33 cellular contexts compared by ENCODE assay signal in genomic region chr1:118990513-118991131, GRCh38. TPM values are rescaled to one million over a fixed set of nuclear protein-coding genes. Genes with fewer than 3 reads are reported as not detected.
A peak's percentile ranks its signal among the peaks of the same experiment; 100 is the strongest.
DNase-seq lines count a peak whose midpoint lies in the region; ATAC-seq and TF ChIP-seq lines count a peak whose summit lies in the region.
"Had no signal": no experiment of that assay in that cellular context is flagged by ENCODE, and none has a peak within 500 bp of the region (broad histone marks: within the 10 kb centered on the region; RNA-seq: fewer than 3 reads in every experiment).

No MANE protein-coding gene starts in this region.

- peaks cover 6% of the 10 kb centered on the region for H3K4me1 Mint-ChIP-seq in activated CD4-positive, alpha-beta T cell treated with anti-CD3 and anti-CD28 coated beads, Interleukin-2, amount 10 ng/mL, durations not matched to agents 24 days and 14 days
- peaks cover 6% of the 10 kb centered on the region for H3K4me1 Mint-ChIP-seq in activated T-helper 1 cell treated with anti-CD3 and anti-CD28 coated beads, Interleukin-12 subunit alpha, Interleukin-12 subunit beta, Interleukin-2, Interleukin-4 antibody, amounts not matched to agents 30 ng/mL and 10 ng/mL and 1 ng/mL, durations not matched to agents 14 hours and 24 hours and 36 hours (ENCODE audit: low read depth)

- ATAC-seq in GM21528 (IDR thresholded peaks at IDR 0.05; ENCODE audit: low FRiP score, unreplicated experiment) = no peak
- ATAC-seq: left ventricle myocardium superior, Right ventricle myocardium inferior had no signal

- TF ChIP-seq CTCF in tibial artery (IDR thresholded peaks at IDR 0.05) = no peak

- no peak overlapping the region for H3K4me3 ChIP-seq in tibial artery
- H3K4me3 ChIP-seq: ascending aorta, PC-9, spleen, transverse colon had no signal

- H3K4me3 Mint-ChIP-seq in activated CD4-positive, alpha-beta T cell treated with anti-CD3 and anti-CD28 coated beads, Interleukin-2, amount 10 ng/mL, durations not matched to agents 24 days and 14 days = no peak overlapping the region
- no peak overlapping the region for H3K4me3 Mint-ChIP-seq in activated T-helper 1 cell treated with anti-CD3 and anti-CD28 coated beads, Interleukin-12 subunit alpha, Interleukin-12 subunit beta, Interleukin-2, Interleukin-4 antibody, amounts not matched to agents 30 ng/mL and 10 ng/mL and 1 ng/mL, durations not matched to agents 14 hours and 24 hours and 36 hours
- H3K4me3 Mint-ChIP-seq: activated CD4-positive, alpha-beta memory T cell treated with anti-CD3 and anti-CD28 coated beads for 36 hours; activated naive CD8-positive, alpha-beta T cell treated with anti-CD3 and anti-CD28 coated beads, Interleukin-2, amount 10 ng/mL, durations not matched to agents 7 days and 5 days; B cell; mesothelial cell of epicardium had no signal

- H3K27me3 ChIP-seq in tibial artery = no peaks in the 10 kb centered on the region

- H3K36me3 Mint-ChIP-seq in activated CD4-positive, alpha-beta T cell treated with anti-CD3 and anti-CD28 coated beads, Interleukin-2, amount 10 ng/mL, durations not matched to agents 24 days and 14 days (ENCODE audit: low read depth) = peaks cover 9% of the 10 kb centered on the region
- peaks cover 1% of the 10 kb centered on the region for H3K36me3 Mint-ChIP-seq in activated T-helper 1 cell treated with anti-CD3 and anti-CD28 coated beads, Interleukin-12 subunit alpha, Interleukin-12 subunit beta, Interleukin-2, Interleukin-4 antibody, amounts not matched to agents 30 ng/mL and 10 ng/mL and 1 ng/mL, durations not matched to agents 14 hours and 24 hours and 36 hours (ENCODE audit: low read depth)

- no peak for DNase-seq in activated CD4-positive, alpha-beta T cell treated with anti-CD3 and anti-CD28 coated beads, Interleukin-2, amount 10 ng/mL, durations not matched to agents 24 days and 14 days
- DNase-seq in activated CD4-positive, alpha-beta T cell treated with anti-CD3 and anti-CD28 coated beads, Interleukin-2, amount 50 U/mL, for 4 hours = no peak
- DNase-seq in activated T-helper 1 cell treated with anti-CD3 and anti-CD28 coated beads, Interleukin-12 subunit alpha, Interleukin-12 subunit beta, Interleukin-2, Interleukin-4 antibody, amounts not matched to agents 30 ng/mL and 10 ng/mL and 1 ng/mL, durations not matched to agents 14 hours and 24 hours and 36 hours (ENCODE audit: low spot score) = no peak
- DNase-seq in left kidney (ENCODE audit: low read depth, low spot score) (peak; percentile 4), tibial artery (peak in 1 of 2 donors; percentile 47), activated gamma-delta T cell (lab: John Stamatoyannopoulos, UW) (no peak), GOT3 (lab: John Stamatoyannopoulos, UW) (no peak)
- DNase-seq: activated CD4-positive, alpha-beta memory T cell treated with anti-CD3 and anti-CD28 coated beads for 36 hours; activated CD4-positive, CD25-positive, alpha-beta regulatory T cell; activated CD8-positive, alpha-beta memory T cell treated with anti-CD3 and anti-CD28 coated beads, Interleukin-2, amount 50 U/mL, for 48 hours; activated naive CD8-positive, alpha-beta T cell treated with anti-CD3 and anti-CD28 coated beads, Interleukin-2, amount 10 ng/mL, durations not matched to agents 7 days and 5 days; hypothalamus; IMR-90; islet precursor cell; left ventricle myocardium superior; naive B cell; NCI-H1048; NCI-H1694; NCI-H2171; NCI-H524 treated with DMSO at 0.1 percent for 48 hours; NK-92 treated with Interleukin-12 subunit alpha and Interleukin-12 subunit beta, amount 100 ng/mL, for 24 hours; occipital lobe; PC-9; spleen; transverse colon had no signal

- peaks cover 0 to 21% (median 9%) of the 10 kb centered on the region in 4 donors for H3K4me1 ChIP-seq in tibial artery

- no peaks in the 10 kb centered on the region for H3K9me3 ChIP-seq in tibial artery
- H3K9me3 ChIP-seq: ascending aorta, transverse colon had no signal

- H3K27ac ChIP-seq in tibial artery = peak overlapping the region; percentile 95 to 99
- H3K27ac ChIP-seq: ascending aorta, PC-9, spleen, transverse colon had no signal

- peak overlapping the region; percentile 35 for H3K27ac Mint-ChIP-seq in activated CD4-positive, alpha-beta T cell treated with anti-CD3 and anti-CD28 coated beads, Interleukin-2, amount 10 ng/mL, durations not matched to agents 24 days and 14 days
- peak overlapping the region; percentile 9 for H3K27ac Mint-ChIP-seq in activated T-helper 1 cell treated with anti-CD3 and anti-CD28 coated beads, Interleukin-12 subunit alpha, Interleukin-12 subunit beta, Interleukin-2, Interleukin-4 antibody, amounts not matched to agents 30 ng/mL and 10 ng/mL and 1 ng/mL, durations not matched to agents 14 hours and 24 hours and 36 hours
- H3K27ac Mint-ChIP-seq: activated CD4-positive, alpha-beta memory T cell treated with anti-CD3 and anti-CD28 coated beads for 36 hours; activated naive CD8-positive, alpha-beta T cell treated with anti-CD3 and anti-CD28 coated beads, Interleukin-2, amount 10 ng/mL, durations not matched to agents 7 days and 5 days; activated T-helper 2 cell treated with anti-CD3 and anti-CD28 coated beads, Interferon-gamma antibody, Interleukin-2, Interleukin-4, amounts not matched to agents 10 μg/mL and 5 μg/mL and 100 μg/mL, durations not matched to agents 14 hours and 24 hours and 36 hours; B cell; mesothelial cell of epicardium had no signal

- H3K9me3 Mint-ChIP-seq in activated CD4-positive, alpha-beta T cell treated with anti-CD3 and anti-CD28 coated beads, Interleukin-2, amount 10 ng/mL, durations not matched to agents 24 days and 14 days = peaks cover 26% of the 10 kb centered on the region
- peaks cover 12% of the 10 kb centered on the region for H3K9me3 Mint-ChIP-seq in activated T-helper 1 cell treated with anti-CD3 and anti-CD28 coated beads, Interleukin-12 subunit alpha, Interleukin-12 subunit beta, Interleukin-2, Interleukin-4 antibody, amounts not matched to agents 30 ng/mL and 10 ng/mL and 1 ng/mL, durations not matched to agents 14 hours and 24 hours and 36 hours
- H3K9me3 Mint-ChIP-seq: activated CD4-positive, alpha-beta memory T cell treated with anti-CD3 and anti-CD28 coated beads for 36 hours; mesothelial cell of epicardium had no signal

- intact Hi-C loops in activated CD4-positive, alpha-beta T cell treated with anti-CD3 and anti-CD28 coated beads, Interleukin-2, amount 10 ng/mL, durations not matched to agents 24 days and 14 days (cut with micrococcal nuclease) = no loop called here
- intact Hi-C loops in activated T-helper 1 cell treated with anti-CD3 and anti-CD28 coated beads, Interleukin-12 subunit alpha, Interleukin-12 subunit beta, Interleukin-2, Interleukin-4 antibody, amounts not matched to agents 30 ng/mL and 10 ng/mL and 1 ng/mL, durations not matched to agents 14 hours and 24 hours and 36 hours (cut with micrococcal nuclease) = no loop called here
- intact Hi-C loops in tibial artery (cut with DNase I; ENCODE audit: low total_unique reads) = no loop called here

- H3K27me3 Mint-ChIP-seq in activated CD4-positive, alpha-beta T cell treated with anti-CD3 and anti-CD28 coated beads, Interleukin-2, amount 10 ng/mL, durations not matched to agents 24 days and 14 days = peaks cover 83% of the 10 kb centered on the region
- H3K27me3 Mint-ChIP-seq in activated T-helper 1 cell treated with anti-CD3 and anti-CD28 coated beads, Interleukin-12 subunit alpha, Interleukin-12 subunit beta, Interleukin-2, Interleukin-4 antibody, amounts not matched to agents 30 ng/mL and 10 ng/mL and 1 ng/mL, durations not matched to agents 14 hours and 24 hours and 36 hours (ENCODE audit: insufficient read depth) = peaks cover 80% of the 10 kb centered on the region

- no peaks in the 10 kb centered on the region for H3K36me3 ChIP-seq in tibial artery
- H3K36me3 ChIP-seq: ascending aorta, spleen, transverse colon had no signal

RNA-seq across cellular contexts. Expression of gene TBX15, which starts 2.5 kb away (rescaled TPM):
- total RNA-seq in activated CD4-positive, alpha-beta T cell treated with anti-CD3 and anti-CD28 coated beads, Interleukin-2, amount 10 ng/mL, durations not matched to agents 24 days and 14 days = not detected in 2 replicates
- not detected in 2 replicates for total RNA-seq in activated T-helper 1 cell treated with anti-CD3 and anti-CD28 coated beads, Interleukin-12 subunit alpha, Interleukin-12 subunit beta, Interleukin-2, Interleukin-4 antibody, amounts not matched to agents 30 ng/mL and 10 ng/mL and 1 ng/mL, durations not matched to agents 14 hours and 24 hours and 36 hours
- total RNA-seq: A172; activated CD4-positive, alpha-beta memory T cell treated with anti-CD3 and anti-CD28 coated beads for 36 hours; activated naive CD8-positive, alpha-beta T cell treated with anti-CD3 and anti-CD28 coated beads, Interleukin-2, amount 10 ng/mL, durations not matched to agents 7 days and 5 days; activated T-helper 2 cell treated with anti-CD3 and anti-CD28 coated beads, Interferon-gamma antibody, Interleukin-2, Interleukin-4, amounts not matched to agents 10 μg/mL and 5 μg/mL and 100 μg/mL, durations not matched to agents 14 hours and 24 hours and 36 hours; dermis blood vessel endothelial cell; IMR-90; mesothelial cell of epicardium; PC-9 had no signal
